Comparison of ENCODE assay signal across 16 cellular contexts in the genomic region with DNA sequence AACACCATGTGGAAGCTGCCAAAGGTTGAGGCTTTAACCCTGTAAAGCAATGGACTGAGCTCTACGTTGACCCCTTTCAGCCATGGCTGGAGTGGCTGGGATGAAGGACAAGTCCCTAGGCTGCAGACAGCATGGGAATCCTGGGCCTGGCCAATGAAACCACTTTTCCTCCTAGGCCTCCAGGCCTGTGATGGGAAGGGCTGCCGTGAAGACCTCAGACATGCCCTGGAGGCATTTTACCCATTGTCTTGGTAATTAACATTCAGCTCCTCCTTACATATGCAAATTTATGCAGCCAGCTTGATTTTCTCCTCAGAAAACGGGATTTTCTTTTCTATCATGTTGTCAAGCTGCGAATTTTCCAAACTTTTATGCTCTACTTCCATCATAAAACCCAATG.
DNase-seq lines count a peak whose midpoint lies in the region; TF ChIP-seq lines count a peak whose summit lies in the region.
"Had no signal": no experiment of that assay in that cellular context is flagged by ENCODE, and none has a peak within 500 bp of the region (broad histone marks: within the 10 kb centered on the region; RNA-seq: fewer than 3 reads in every experiment).

No MANE protein-coding gene starts in this region.

- H3K27ac ChIP-seq in hepatocyte, result peak overlapping the region; percentile 76
- H3K27ac ChIP-seq in mesendoderm (ENCODE audit: low read depth, low read length), result no peak overlapping the region
- no peak overlapping the region for H3K27ac ChIP-seq in colonic mucosa
- H3K27ac ChIP-seq in Karpas-422 (ENCODE audit: low read length), result no peak overlapping the region
- no peak overlapping the region for H3K27ac ChIP-seq in thyroid gland
- H3K27ac ChIP-seq: 22Rv1, A549, C4-2B had no signal

- TF ChIP-seq POLR2A in thyroid gland (IDR thresholded peaks at IDR 0.05), result no peak

- TF ChIP-seq CTCF in hepatocyte (IDR thresholded peaks at IDR 0.05; ENCODE audit: poor library complexity) (no peak), colonic mucosa (IDR thresholded peaks at IDR 0.05) (no peak), thyroid gland (IDR thresholded peaks at IDR 0.05) (no peak)

- H2BK15ac ChIP-seq in mesendoderm (replicated peaks; ENCODE audit: low read depth), result no peak overlapping the region

- H3K9me3 ChIP-seq in hepatocyte (ENCODE audit: low read depth) (no peaks in the 10 kb centered on the region), colonic mucosa (no peaks in the 10 kb centered on the region), Karpas-422 (ENCODE audit: low read length) (no peaks in the 10 kb centered on the region), thyroid gland (no peaks in the 10 kb centered on the region)
- H3K9me3 ChIP-seq: A549 had no signal

- no peak overlapping the region for H3K56ac ChIP-seq in mesendoderm (ENCODE audit: low read length)

- H3K4me1 ChIP-seq in hepatocyte (ENCODE audit: insufficient read depth) (peaks cover 11% of the 10 kb centered on the region), mesendoderm (ENCODE audit: control insufficient read depth, low read depth, low read length) (no peaks in the 10 kb centered on the region), colonic mucosa (no peaks in the 10 kb centered on the region), Karpas-422 (ENCODE audit: low read length) (no peaks in the 10 kb centered on the region), thyroid gland (no peaks in the 10 kb centered on the region)
- H3K4me1 ChIP-seq: A549 had no signal

- intact Hi-C loops in colonic mucosa (cut with DNase I), result no loop called here
- intact Hi-C loops in thyroid gland (cut with DNase I), result no loop called here

- H3K4me2 ChIP-seq in hepatocyte (no peak overlapping the region), mesendoderm (ENCODE audit: low read length) (no peak overlapping the region), Karpas-422 (ENCODE audit: low read depth, low read length, poor library complexity, severe bottlenecking) (no peak overlapping the region)
- H3K4me2 ChIP-seq: A549 had no signal

- no peaks in the 10 kb centered on the region for H3K36me3 ChIP-seq in hepatocyte (replicated peaks; ENCODE audit: insufficient read depth, low read depth)
- H3K36me3 ChIP-seq in mesendoderm (ENCODE audit: control insufficient read depth, insufficient read depth, low read length), result no peaks in the 10 kb centered on the region
- no peaks in the 10 kb centered on the region for H3K36me3 ChIP-seq in colonic mucosa
- H3K36me3 ChIP-seq in Karpas-422 (ENCODE audit: insufficient read depth, low read length), result no peaks in the 10 kb centered on the region
- no peaks in the 10 kb centered on the region for H3K36me3 ChIP-seq in thyroid gland

- H4K5ac ChIP-seq in mesendoderm (ENCODE audit: low read length), result no peak overlapping the region

- DNase-seq in ELF-1 (ENCODE audit: low read depth, low spot score) (peak; percentile 59), M059J (ENCODE audit: low read depth) (peak; percentile 22), hepatocyte (ENCODE audit: low spot score) (no peak), mesendoderm (peak; percentile 21), colonic mucosa (no peak), Karpas-422 (no peak), thyroid gland (no peak)
- DNase-seq: AML-193; CD4-positive, alpha-beta T cell; DMS153; DMS79; GF-D8; KBM-7 had no signal

- 91% methylated on average over 4 of the region's 4 CpGs for WGBS in hepatocyte (ENCODE audit: low lambda C conversion rate, missing lambda C conversion rate)
- WGBS in mesendoderm (ENCODE audit: extremely low coverage, insufficient coverage, low lambda C conversion rate), result no CpG with 5 or more reads among the region's 4 CpGs
- 78 to 88% methylated on average over 4 of the region's 4 CpGs for WGBS in thyroid gland, 2 donors

- no peaks in the 10 kb centered on the region for H3K79me1 ChIP-seq in mesendoderm (ENCODE audit: low read length)

- no peak overlapping the region for H3K9ac ChIP-seq in mesendoderm (ENCODE audit: low read length)
- H3K9ac ChIP-seq in colonic mucosa (ENCODE audit: low read depth in 2 of 2, low read length in 2 of 2), result no peak overlapping the region
- no peak overlapping the region for H3K9ac ChIP-seq in Karpas-422 (ENCODE audit: low read length)

- H3K4me3 ChIP-seq in hepatocyte (no peak overlapping the region), mesendoderm (ENCODE audit: low read length) (no peak overlapping the region), colonic mucosa (no peak overlapping the region), Karpas-422 (ENCODE audit: low read length) (no peak overlapping the region), thyroid gland (replicated peaks in 1 of 3) (no peak overlapping the region)
- H3K4me3 ChIP-seq: A549 had no signal

- H2AFZ ChIP-seq in hepatocyte, result no peak overlapping the region
- H2AFZ ChIP-seq in Karpas-422 (ENCODE audit: low read length), result no peak overlapping the region

- no peak overlapping the region for H3K18ac ChIP-seq in mesendoderm (ENCODE audit: low read length)

- H4K8ac ChIP-seq in mesendoderm (ENCODE audit: low read depth, low read length), result no peak overlapping the region

- H2AK5ac ChIP-seq in mesendoderm (ENCODE audit: low read length), result no peak overlapping the region

- H3K4ac ChIP-seq in mesendoderm (ENCODE audit: low read depth, low read length), result no peak overlapping the region

- H4K20me1 ChIP-seq in hepatocyte (ENCODE audit: insufficient read depth, poor library complexity, severe bottlenecking) (no peaks in the 10 kb centered on the region), Karpas-422 (ENCODE audit: insufficient read depth, low read depth, low read length) (no peaks in the 10 kb centered on the region)

- H3K23ac ChIP-seq in mesendoderm (ENCODE audit: low read length), result no peak overlapping the region

- H2BK120ac ChIP-seq in mesendoderm (ENCODE audit: low read depth, low read length), result no peak overlapping the region

- no peaks in the 10 kb centered on the region for H3K27me3 ChIP-seq in hepatocyte
- no peaks in the 10 kb centered on the region for H3K27me3 ChIP-seq in mesendoderm (ENCODE audit: insufficient read depth, low read length, poor library complexity)
- no peaks in the 10 kb centered on the region for H3K27me3 ChIP-seq in colonic mucosa
- H3K27me3 ChIP-seq in Karpas-422 (ENCODE audit: low read length), result 0 out of 2 replicates have a peak, but pooled peaks cover 3% of the 10 kb centered on the region
- no peaks in the 10 kb centered on the region for H3K27me3 ChIP-seq in thyroid gland

- H3K9me2 ChIP-seq in hepatocyte (replicated peaks; ENCODE audit: insufficient read depth) (no peaks in the 10 kb centered on the region), Karpas-422 (replicated peaks; ENCODE audit: insufficient read depth, low read length) (no peaks in the 10 kb centered on the region)

- H3K79me2 ChIP-seq in hepatocyte, result no peaks in the 10 kb centered on the region
- no peaks in the 10 kb centered on the region for H3K79me2 ChIP-seq in mesendoderm (ENCODE audit: control insufficient read depth, insufficient read depth, low read length)
- H3K79me2 ChIP-seq in Karpas-422 (ENCODE audit: low read length), result no peaks in the 10 kb centered on the region

- no peak overlapping the region for H2BK5ac ChIP-seq in mesendoderm (ENCODE audit: low read length)

Comparison
In these comparisons a context has a peak if more than half of its experiments do, and no peak if none do; other contexts are left out.
1. DNase-seq: peak in ELF-1 (single experiment), M059J (single experiment) and mesendoderm (single experiment); none in hepatocyte (single experiment), colonic mucosa (single experiment), Karpas-422 (single experiment) and thyroid gland (0 of 2).